24 cellular contexts compared by ENCODE assay signal in genomic region chr22:48709453-48709852, GRCh38.
"Had no signal": no experiment of that assay in that cellular context is flagged by ENCODE, and none has a peak within 500 bp of the region (broad histone marks: within the 10 kb centered on the region; RNA-seq: fewer than 3 reads in every experiment).

No MANE protein-coding gene starts in this region.

- H3K27me3 ChIP-seq: SJCRH30 had no signal

- DNase-seq: activated CD4-positive, alpha-beta memory T cell treated with anti-CD3 and anti-CD28 coated beads for 36 hours; activated CD4-positive, alpha-beta T cell treated with anti-CD3 and anti-CD28 coated beads, Interleukin-2, amount 10 ng/mL, durations not matched to agents 7 days and 5 days; activated CD4-positive, CD25-positive, alpha-beta regulatory T cell; activated naive CD4-positive, alpha-beta T cell treated with Interleukin-2 at 50 U/mL for 16 hours; caudate nucleus; KG1; NCI-H1048; NCI-H146; NCI-H187 treated with DMSO at 0.1 percent for 48 hours; NCI-H2081 treated with DMSO at 0.1 percent for 48 hours; NCI-H2171; NCI-H2227 treated with DMSO at 0.1 percent for 48 hours; NCI-H69; NK-92 treated with Interleukin-12 subunit alpha and Interleukin-12 subunit beta, amount 100 ng/mL, for 24 hours; OCI-M1; Right ventricle myocardium superior; RPMI8226; SJCRH30; SK-N-SH; T-helper 1 cell had no signal

- H3K9me3 ChIP-seq: SJCRH30, SK-N-SH had no signal

- H3K4me3 ChIP-seq: SJCRH30 had no signal

- H3K9ac ChIP-seq: SK-N-SH had no signal

- ATAC-seq: activated naive CD4-positive, alpha-beta T cell treated with anti-CD3 and anti-CD28 coated beads, Interleukin-2, amount 50 U/mL, for 72 hours; Panc1 had no signal

- H3K27ac ChIP-seq: SJCRH30, VCaP had no signal

- H3K4me1 Mint-ChIP-seq: activated CD4-positive, alpha-beta T cell treated with anti-CD3 and anti-CD28 coated beads, Interleukin-2, amount 10 ng/mL, durations not matched to agents 7 days and 5 days; IgD-negative memory B cell had no signal

- H3K36me3 Mint-ChIP-seq: activated CD4-positive, alpha-beta memory T cell treated with anti-CD3 and anti-CD28 coated beads for 36 hours; activated naive CD4-positive, alpha-beta T cell treated with anti-CD3 and anti-CD28 coated beads, Interleukin-2, amount 50 U/mL, for 72 hours; IgD-negative memory B cell had no signal

- H3K27ac Mint-ChIP-seq: activated CD4-positive, alpha-beta memory T cell treated with anti-CD3 and anti-CD28 coated beads for 36 hours; activated CD4-positive, alpha-beta T cell treated with anti-CD3 and anti-CD28 coated beads, Interleukin-2, amount 10 ng/mL, durations not matched to agents 7 days and 5 days; activated naive CD4-positive, alpha-beta T cell treated with anti-CD3 and anti-CD28 coated beads, Interleukin-2, amount 50 U/mL, for 72 hours had no signal

- H3K27me3 Mint-ChIP-seq: activated CD4-positive, alpha-beta memory T cell treated with anti-CD3 and anti-CD28 coated beads for 36 hours; activated CD4-positive, alpha-beta T cell treated with anti-CD3 and anti-CD28 coated beads, Interleukin-2, amount 10 ng/mL, durations not matched to agents 7 days and 5 days; IgD-negative memory B cell had no signal

- H3K4me3 Mint-ChIP-seq: activated CD4-positive, alpha-beta memory T cell treated with anti-CD3 and anti-CD28 coated beads for 36 hours; activated CD4-positive, alpha-beta T cell treated with anti-CD3 and anti-CD28 coated beads, Interleukin-2, amount 10 ng/mL, durations not matched to agents 7 days and 5 days; IgD-negative memory B cell had no signal

- H3K4me2 ChIP-seq: SK-N-SH had no signal

- H3K9me3 Mint-ChIP-seq: activated CD4-positive, alpha-beta memory T cell treated with anti-CD3 and anti-CD28 coated beads for 36 hours; activated CD4-positive, alpha-beta T cell treated with anti-CD3 and anti-CD28 coated beads, Interleukin-2, amount 10 ng/mL, durations not matched to agents 7 days and 5 days; activated naive CD4-positive, alpha-beta T cell treated with anti-CD3 and anti-CD28 coated beads, Interleukin-2, amount 50 U/mL, for 72 hours; IgD-negative memory B cell had no signal

- H3K4me1 ChIP-seq: SJCRH30 had no signal

- H3K36me3 ChIP-seq: SJCRH30 had no signal
